ENCODE assay signal across 1 cellular context in the genomic region with DNA sequence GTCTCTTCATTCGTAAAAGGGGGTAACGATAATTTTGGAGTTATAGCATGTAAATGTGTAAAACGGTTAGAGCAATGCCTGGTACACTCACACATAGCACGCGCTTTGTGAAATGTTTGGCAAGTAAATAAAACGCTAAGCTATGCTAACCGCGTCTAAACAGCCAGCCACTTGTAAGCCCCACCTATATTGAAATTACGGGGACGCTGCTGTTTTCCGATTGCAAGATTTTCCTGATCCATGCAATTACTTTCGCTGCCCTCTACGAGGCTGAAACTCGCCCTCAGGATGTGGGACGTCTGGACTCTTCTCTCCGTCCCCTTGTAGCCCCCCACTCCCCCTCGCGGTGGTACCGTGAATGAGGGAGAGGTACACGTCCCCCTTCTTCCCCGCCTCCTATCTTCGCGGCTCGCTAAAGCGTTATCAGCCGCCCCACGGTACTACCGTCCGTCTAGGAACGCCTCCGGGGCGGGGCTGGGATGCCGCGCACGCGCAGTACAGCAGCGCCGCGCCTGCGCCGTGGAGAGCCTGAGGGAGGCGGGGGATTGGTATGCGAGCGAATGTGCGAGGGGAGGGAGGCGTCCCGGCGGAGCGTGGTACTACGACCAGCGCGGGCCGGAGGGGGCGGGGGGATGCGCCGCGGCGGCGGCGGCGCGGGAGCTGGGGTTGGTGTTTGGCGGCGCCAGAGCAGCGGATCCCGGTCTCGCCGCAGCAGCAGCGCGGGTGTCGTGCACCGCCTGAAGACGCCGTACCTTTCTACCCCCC.
TF ChIP-seq lines count a peak whose summit lies in the region.

Gene STIM2, plus strand, starts transcription at position 685 of the 765 bp plus-strand sequence.

TF ChIP-seq in HepG2, 621 proteins besides CTCF, POLR2A, EP300 and RAD21 (continued from another document and continues in another):
- TF ChIP-seq ZNF225 (CRISPR knock-in tag; IDR thresholded peaks at IDR 0.05) (0 out of 2 replicates have a peak, but pooled peaks have one; percentile 39), TFDP2 (CRISPR knock-in tag; IDR thresholded peaks at IDR 0.05) (0 out of 2 replicates have a peak, but pooled peaks have one; percentile 45), ZNF775 (CRISPR knock-in tag; IDR thresholded peaks at IDR 0.05; ENCODE audit: borderline replicate concordance) (no peak), ZSCAN9 (CRISPR knock-in tag; IDR thresholded peaks at IDR 0.05; ENCODE audit: borderline replicate concordance) (no peak), AGO1 (IDR thresholded peaks at IDR 0.05; ENCODE audit: low read depth, low read length, poor library complexity, severe bottlenecking) (peak; percentile 66), SAP130 (CRISPR knock-in tag; IDR thresholded peaks at IDR 0.05; ENCODE audit: low read depth) (peak; percentile 65), ZBTB39 (CRISPR knock-in tag; IDR thresholded peaks at IDR 0.05) (no peak), ZNF33B (CRISPR knock-in tag; IDR thresholded peaks at IDR 0.05) (0 out of 2 replicates have a peak, but pooled peaks have one; percentile 41), MAFK (conservative IDR thresholded peaks at IDR 0.05 in 1 of 2, IDR thresholded peaks at IDR 0.05 in 1 of 2; ENCODE audit: low read length in 2 of 2) (no peak), KMT2B (CRISPR knock-in tag; IDR thresholded peaks at IDR 0.05) (peak; percentile 58; the same call in 1 of the 2 replicates), ZNF549 (CRISPR knock-in tag; IDR thresholded peaks at IDR 0.05) (no peak), ZNF879 (CRISPR knock-in tag; IDR thresholded peaks at IDR 0.05) (no peak), FOXK1 (CRISPR knock-in tag; IDR thresholded peaks at IDR 0.05; ENCODE audit: borderline replicate concordance, low read depth) (no peak), YY1 (IDR thresholded peaks at IDR 0.05; ENCODE audit: insufficient read depth, insufficient replicate concordance, low read depth, low read length) (peak; percentile 38), ZNF496 (CRISPR knock-in tag; IDR thresholded peaks at IDR 0.05; ENCODE audit: insufficient replicate concordance) (no peak), DNMT1 (CRISPR knock-in tag; IDR thresholded peaks at IDR 0.05) (no peak), ARHGAP35 (CRISPR knock-in tag; IDR thresholded peaks at IDR 0.05; ENCODE audit: borderline replicate concordance) (no peak), ZNF781 (CRISPR knock-in tag; IDR thresholded peaks at IDR 0.05; ENCODE audit: borderline replicate concordance, not compliant biosample characterization) (peak; percentile 61), SP1 (IDR thresholded peaks at IDR 0.05) (no peak), SP1 (CRISPR knock-in tag; IDR thresholded peaks at IDR 0.05) (peak; percentile 63), ZNF841 (CRISPR knock-in tag; IDR thresholded peaks at IDR 0.05; ENCODE audit: borderline replicate concordance) (no peak), ZNF850 (CRISPR knock-in tag; conservative IDR thresholded peaks at IDR 0.05) (no peak), ZNF234 (CRISPR knock-in tag; conservative IDR thresholded peaks at IDR 0.05) (no peak), FOSL1 (CRISPR knock-in tag; IDR thresholded peaks at IDR 0.05; ENCODE audit: borderline replicate concordance) (no peak), FOXA1 (IDR thresholded peaks at IDR 0.05) (no peak), FOXA1 (CRISPR knock-in tag; IDR thresholded peaks at IDR 0.05) (no peak), ZNF331 (CRISPR knock-in tag; IDR thresholded peaks at IDR 0.05) (no peak), KDM1A (CRISPR knock-in tag; IDR thresholded peaks at IDR 0.05) (no peak), ZSCAN22 (CRISPR knock-in tag; IDR thresholded peaks at IDR 0.05) (no peak), IRX3 (CRISPR knock-in tag; IDR thresholded peaks at IDR 0.05; ENCODE audit: borderline replicate concordance, low read depth) (no peak), LBX2 (CRISPR knock-in tag; IDR thresholded peaks at IDR 0.05; ENCODE audit: borderline replicate concordance) (no peak), ZNF747 (CRISPR knock-in tag; IDR thresholded peaks at IDR 0.05; ENCODE audit: borderline replicate concordance) (peak; percentile 45; the same call in 1 of the 2 replicates), CREB3 (CRISPR knock-in tag; IDR thresholded peaks at IDR 0.05) (no peak), ZNF264 (CRISPR knock-in tag; IDR thresholded peaks at IDR 0.05) (no peak), NPAS2 (CRISPR knock-in tag; IDR thresholded peaks at IDR 0.05; ENCODE audit: borderline replicate concordance) (no peak), ZSCAN29 (CRISPR knock-in tag; conservative IDR thresholded peaks at IDR 0.05) (peak; percentile 93; the same call in 1 of the 2 replicates), ZEB1 (IDR thresholded peaks at IDR 0.05; ENCODE audit: insufficient replicate concordance, low read depth) (peak; percentile 68)
- TF ChIP-seq, protein P1, sequence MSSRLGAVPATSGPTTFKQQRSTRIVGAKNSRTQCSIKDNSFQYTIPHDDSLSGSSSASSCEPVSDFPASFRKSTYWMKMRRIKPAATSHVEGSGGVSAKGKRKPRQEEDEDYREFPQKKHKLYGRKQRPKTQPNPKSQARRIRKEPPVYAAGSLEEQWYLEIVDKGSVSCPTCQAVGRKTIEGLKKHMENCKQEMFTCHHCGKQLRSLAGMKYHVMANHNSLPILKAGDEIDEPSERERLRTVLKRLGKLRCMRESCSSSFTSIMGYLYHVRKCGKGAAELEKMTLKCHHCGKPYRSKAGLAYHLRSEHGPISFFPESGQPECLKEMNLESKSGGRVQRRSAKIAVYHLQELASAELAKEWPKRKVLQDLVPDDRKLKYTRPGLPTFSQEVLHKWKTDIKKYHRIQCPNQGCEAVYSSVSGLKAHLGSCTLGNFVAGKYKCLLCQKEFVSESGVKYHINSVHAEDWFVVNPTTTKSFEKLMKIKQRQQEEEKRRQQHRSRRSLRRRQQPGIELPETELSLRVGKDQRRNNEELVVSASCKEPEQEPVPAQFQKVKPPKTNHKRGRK (CRISPR knock-in tag; IDR thresholded peaks at IDR 0.05), result no peak
- TF ChIP-seq, protein P2, sequence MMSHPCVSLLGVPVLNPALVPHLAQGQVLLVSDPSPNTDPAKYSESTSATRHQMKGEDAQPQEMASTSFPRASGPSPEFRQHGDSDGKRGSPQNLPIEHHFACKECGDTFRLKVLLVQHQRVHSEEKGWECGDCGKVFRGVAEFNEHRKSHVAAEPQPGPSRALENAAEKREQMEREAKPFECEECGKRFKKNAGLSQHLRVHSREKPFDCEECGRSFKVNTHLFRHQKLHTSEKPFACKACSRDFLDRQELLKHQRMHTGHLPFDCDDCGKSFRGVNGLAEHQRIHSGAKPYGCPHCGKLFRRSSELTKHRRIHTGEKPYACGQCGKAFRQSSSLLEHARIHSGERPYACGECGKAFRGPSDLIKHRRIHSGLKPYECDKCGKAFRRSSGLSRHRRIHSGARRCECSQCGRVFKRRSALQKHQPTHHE (CRISPR knock-in tag; IDR thresholded peaks at IDR 0.05; ENCODE audit: borderline replicate concordance), result peak; percentile 63; the same call in 1 of the 2 replicates
- TF ChIP-seq, protein P3, sequence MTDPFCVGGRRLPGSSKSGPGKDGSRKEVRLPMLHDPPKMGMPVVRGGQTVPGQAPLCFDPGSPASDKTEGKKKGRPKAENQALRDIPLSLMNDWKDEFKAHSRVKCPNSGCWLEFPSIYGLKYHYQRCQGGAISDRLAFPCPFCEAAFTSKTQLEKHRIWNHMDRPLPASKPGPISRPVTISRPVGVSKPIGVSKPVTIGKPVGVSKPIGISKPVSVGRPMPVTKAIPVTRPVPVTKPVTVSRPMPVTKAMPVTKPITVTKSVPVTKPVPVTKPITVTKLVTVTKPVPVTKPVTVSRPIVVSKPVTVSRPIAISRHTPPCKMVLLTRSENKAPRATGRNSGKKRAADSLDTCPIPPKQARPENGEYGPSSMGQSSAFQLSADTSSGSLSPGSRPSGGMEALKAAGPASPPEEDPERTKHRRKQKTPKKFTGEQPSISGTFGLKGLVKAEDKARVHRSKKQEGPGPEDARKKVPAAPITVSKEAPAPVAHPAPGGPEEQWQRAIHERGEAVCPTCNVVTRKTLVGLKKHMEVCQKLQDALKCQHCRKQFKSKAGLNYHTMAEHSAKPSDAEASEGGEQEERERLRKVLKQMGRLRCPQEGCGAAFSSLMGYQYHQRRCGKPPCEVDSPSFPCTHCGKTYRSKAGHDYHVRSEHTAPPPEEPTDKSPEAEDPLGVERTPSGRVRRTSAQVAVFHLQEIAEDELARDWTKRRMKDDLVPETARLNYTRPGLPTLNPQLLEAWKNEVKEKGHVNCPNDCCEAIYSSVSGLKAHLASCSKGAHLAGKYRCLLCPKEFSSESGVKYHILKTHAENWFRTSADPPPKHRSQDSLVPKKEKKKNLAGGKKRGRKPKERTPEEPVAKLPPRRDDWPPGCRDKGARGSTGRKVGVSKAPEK (CRISPR knock-in tag; IDR thresholded peaks at IDR 0.05; ENCODE audit: borderline replicate concordance), result no peak; the same call in 1 of the 2 replicates
- TF ChIP-seq, protein P4, sequence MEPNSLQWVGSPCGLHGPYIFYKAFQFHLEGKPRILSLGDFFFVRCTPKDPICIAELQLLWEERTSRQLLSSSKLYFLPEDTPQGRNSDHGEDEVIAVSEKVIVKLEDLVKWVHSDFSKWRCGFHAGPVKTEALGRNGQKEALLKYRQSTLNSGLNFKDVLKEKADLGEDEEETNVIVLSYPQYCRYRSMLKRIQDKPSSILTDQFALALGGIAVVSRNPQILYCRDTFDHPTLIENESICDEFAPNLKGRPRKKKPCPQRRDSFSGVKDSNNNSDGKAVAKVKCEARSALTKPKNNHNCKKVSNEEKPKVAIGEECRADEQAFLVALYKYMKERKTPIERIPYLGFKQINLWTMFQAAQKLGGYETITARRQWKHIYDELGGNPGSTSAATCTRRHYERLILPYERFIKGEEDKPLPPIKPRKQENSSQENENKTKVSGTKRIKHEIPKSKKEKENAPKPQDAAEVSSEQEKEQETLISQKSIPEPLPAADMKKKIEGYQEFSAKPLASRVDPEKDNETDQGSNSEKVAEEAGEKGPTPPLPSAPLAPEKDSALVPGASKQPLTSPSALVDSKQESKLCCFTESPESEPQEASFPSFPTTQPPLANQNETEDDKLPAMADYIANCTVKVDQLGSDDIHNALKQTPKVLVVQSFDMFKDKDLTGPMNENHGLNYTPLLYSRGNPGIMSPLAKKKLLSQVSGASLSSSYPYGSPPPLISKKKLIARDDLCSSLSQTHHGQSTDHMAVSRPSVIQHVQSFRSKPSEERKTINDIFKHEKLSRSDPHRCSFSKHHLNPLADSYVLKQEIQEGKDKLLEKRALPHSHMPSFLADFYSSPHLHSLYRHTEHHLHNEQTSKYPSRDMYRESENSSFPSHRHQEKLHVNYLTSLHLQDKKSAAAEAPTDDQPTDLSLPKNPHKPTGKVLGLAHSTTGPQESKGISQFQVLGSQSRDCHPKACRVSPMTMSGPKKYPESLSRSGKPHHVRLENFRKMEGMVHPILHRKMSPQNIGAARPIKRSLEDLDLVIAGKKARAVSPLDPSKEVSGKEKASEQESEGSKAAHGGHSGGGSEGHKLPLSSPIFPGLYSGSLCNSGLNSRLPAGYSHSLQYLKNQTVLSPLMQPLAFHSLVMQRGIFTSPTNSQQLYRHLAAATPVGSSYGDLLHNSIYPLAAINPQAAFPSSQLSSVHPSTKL (CRISPR knock-in tag; IDR thresholded peaks at IDR 0.05), result no peak; the same call in 1 of the 2 replicates
- TF ChIP-seq, protein P5, sequence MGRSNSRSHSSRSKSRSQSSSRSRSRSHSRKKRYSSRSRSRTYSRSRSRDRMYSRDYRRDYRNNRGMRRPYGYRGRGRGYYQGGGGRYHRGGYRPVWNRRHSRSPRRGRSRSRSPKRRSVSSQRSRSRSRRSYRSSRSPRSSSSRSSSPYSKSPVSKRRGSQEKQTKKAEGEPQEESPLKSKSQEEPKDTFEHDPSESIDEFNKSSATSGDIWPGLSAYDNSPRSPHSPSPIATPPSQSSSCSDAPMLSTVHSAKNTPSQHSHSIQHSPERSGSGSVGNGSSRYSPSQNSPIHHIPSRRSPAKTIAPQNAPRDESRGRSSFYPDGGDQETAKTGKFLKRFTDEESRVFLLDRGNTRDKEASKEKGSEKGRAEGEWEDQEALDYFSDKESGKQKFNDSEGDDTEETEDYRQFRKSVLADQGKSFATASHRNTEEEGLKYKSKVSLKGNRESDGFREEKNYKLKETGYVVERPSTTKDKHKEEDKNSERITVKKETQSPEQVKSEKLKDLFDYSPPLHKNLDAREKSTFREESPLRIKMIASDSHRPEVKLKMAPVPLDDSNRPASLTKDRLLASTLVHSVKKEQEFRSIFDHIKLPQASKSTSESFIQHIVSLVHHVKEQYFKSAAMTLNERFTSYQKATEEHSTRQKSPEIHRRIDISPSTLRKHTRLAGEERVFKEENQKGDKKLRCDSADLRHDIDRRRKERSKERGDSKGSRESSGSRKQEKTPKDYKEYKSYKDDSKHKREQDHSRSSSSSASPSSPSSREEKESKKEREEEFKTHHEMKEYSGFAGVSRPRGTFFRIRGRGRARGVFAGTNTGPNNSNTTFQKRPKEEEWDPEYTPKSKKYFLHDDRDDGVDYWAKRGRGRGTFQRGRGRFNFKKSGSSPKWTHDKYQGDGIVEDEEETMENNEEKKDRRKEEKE (IDR thresholded peaks at IDR 0.05), result no peak
